ENCODE assay signal across 8 cellular contexts in the genomic region with DNA sequence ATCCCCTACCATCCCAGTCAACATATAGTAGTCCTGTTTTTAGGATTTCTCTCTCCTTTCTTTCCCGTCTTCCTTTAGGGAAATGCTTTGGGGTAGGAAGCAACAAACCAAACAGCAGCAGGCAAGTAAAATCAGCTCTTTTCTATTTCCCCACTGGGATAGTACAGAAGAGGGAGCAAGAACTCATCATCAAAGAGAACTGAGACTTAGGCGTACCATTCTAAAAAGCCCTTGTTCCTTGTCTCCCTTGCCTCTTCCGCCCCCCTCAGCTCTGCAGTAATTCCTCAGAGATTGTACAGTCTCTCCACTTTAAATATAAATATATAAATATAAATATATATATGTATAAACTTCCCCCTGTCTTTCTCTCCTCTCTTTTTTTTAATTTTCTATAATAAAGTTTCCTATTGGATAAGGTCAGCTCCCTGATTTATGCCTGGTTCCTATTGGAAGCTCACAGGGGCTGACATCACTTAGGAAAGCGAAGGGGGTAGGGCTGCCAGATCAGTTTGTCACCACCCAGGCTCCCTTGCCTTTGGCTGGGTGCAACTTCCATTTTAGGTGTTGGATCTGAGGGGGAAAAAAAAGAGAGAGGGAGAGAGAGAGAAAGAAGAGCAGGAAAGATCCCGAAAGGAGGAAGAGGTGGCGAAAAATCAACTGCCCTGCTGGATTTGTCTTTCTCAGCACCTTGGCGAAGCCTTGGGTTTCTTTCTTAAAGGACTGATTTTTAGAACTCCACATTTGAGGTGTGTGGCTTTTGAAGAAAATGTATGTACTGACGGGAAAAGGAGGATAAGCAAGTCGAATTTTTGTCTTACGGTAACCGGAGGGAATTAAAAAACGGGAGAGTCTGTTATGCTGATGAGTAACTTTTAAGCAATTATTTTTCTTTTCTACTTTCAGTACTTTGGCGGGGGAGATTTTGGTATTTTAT. TPM values are rescaled to one million over a fixed set of nuclear protein-coding genes. Genes with fewer than 3 reads are reported as not detected.
A peak's percentile ranks its signal among the peaks of the same experiment; 100 is the strongest.
DNase-seq lines count a peak whose midpoint lies in the region; ATAC-seq lines count a peak whose summit lies in the region.

A gene with protein sequence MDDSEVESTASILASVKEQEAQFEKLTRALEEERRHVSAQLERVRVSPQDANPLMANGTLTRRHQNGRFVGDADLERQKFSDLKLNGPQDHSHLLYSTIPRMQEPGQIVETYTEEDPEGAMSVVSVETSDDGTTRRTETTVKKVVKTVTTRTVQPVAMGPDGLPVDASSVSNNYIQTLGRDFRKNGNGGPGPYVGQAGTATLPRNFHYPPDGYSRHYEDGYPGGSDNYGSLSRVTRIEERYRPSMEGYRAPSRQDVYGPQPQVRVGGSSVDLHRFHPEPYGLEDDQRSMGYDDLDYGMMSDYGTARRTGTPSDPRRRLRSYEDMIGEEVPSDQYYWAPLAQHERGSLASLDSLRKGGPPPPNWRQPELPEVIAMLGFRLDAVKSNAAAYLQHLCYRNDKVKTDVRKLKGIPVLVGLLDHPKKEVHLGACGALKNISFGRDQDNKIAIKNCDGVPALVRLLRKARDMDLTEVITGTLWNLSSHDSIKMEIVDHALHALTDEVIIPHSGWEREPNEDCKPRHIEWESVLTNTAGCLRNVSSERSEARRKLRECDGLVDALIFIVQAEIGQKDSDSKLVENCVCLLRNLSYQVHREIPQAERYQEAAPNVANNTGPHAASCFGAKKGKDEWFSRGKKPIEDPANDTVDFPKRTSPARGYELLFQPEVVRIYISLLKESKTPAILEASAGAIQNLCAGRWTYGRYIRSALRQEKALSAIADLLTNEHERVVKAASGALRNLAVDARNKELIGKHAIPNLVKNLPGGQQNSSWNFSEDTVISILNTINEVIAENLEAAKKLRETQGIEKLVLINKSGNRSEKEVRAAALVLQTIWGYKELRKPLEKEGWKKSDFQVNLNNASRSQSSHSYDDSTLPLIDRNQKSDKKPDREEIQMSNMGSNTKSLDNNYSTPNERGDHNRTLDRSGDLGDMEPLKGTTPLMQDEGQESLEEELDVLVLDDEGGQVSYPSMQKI (plus strand): TSS at position 502 of the 934 bp plus-strand sequence. CDS start 29,677 bp downstream, outside the sequence.

- peak; percentile 89 for DNase-seq in GM04503 (ENCODE audit: low read depth)
- DNase-seq in SW 1271 (lab: John Stamatoyannopoulos, UW) = peak; percentile 91 to 96
- peak; percentile 99 for DNase-seq in epidermal melanocyte (ENCODE audit: insufficient read length, low spot score)
- no peak for DNase-seq in memory B cell (ENCODE audit: low spot score in 2 of 2)
- DNase-seq in NCI-H1436 (lab: John Stamatoyannopoulos, UW) = no peak

- H3K4me3 Mint-ChIP-seq in IgD-negative memory B cell (peak within 1 kb of the TSS; percentile 77 to 92 (median 84)), memory B cell (peak within 1 kb of the TSS; percentile 86)

- H3K27ac Mint-ChIP-seq in IgD-negative memory B cell (peak within 1 kb of the TSS in 1 of 3 donors; percentile 86), memory B cell (peak within 1 kb of the TSS; percentile 58)

- peak within 1 kb of the TSS; percentile 78 for H3K27ac ChIP-seq in temporal lobe (ENCODE audit: low read depth, low read length)

- H3K9me3 Mint-ChIP-seq in IgD-negative memory B cell (no peaks in the 10 kb centered on the region), memory B cell (no peaks in the 10 kb centered on the region)

- peaks cover 12 to 15% (median 14%) of the 10 kb centered on the region in 3 donors for H3K4me1 Mint-ChIP-seq in IgD-negative memory B cell
- H3K4me1 Mint-ChIP-seq in memory B cell = peaks cover 14% of the 10 kb centered on the region

- H3K36me3 Mint-ChIP-seq in IgD-negative memory B cell (peaks cover 3% of the 10 kb centered on the region), memory B cell (no peaks in the 10 kb centered on the region)

- H3K27me3 Mint-ChIP-seq in IgD-negative memory B cell = peaks cover 12% of the 10 kb centered on the region
- no peaks in the 10 kb centered on the region for H3K27me3 Mint-ChIP-seq in memory B cell

- ATAC-seq in GM21723 (IDR thresholded peaks at IDR 0.05; ENCODE audit: unreplicated experiment) = peak; percentile 94
- peak; percentile 64 for ATAC-seq in memory B cell (ENCODE audit: low read depth)

RNA-seq across cellular contexts. Expression of the gene that starts here (rescaled TPM):
- 4.9 TPM for polyA plus RNA-seq in IgD-negative memory B cell
- total RNA-seq in temporal lobe = 134 TPM

Comparison
In these comparisons a context has a peak if more than half of its experiments do, and no peak if none do; other contexts are left out.
1. DNase-seq: peak in GM04503 (single experiment), SW 1271 (2 of 2) and epidermal melanocyte (single experiment); none in memory B cell (0 of 2) and NCI-H1436 (single experiment).